ENCODE assay signal across 1 cellular context in genomic region chr14:34087556-34087955, GRCh38.
TF ChIP-seq lines count a peak whose summit lies in the region.

No MANE protein-coding gene starts in this region.

TF ChIP-seq in HEK293T, 16 proteins besides CTCF, POLR2A, EP300 and RAD21 (continued from another document):
- TF ChIP-seq PKNOX1 (IDR thresholded peaks at IDR 0.05): no peak
